In the genomic region with DNA sequence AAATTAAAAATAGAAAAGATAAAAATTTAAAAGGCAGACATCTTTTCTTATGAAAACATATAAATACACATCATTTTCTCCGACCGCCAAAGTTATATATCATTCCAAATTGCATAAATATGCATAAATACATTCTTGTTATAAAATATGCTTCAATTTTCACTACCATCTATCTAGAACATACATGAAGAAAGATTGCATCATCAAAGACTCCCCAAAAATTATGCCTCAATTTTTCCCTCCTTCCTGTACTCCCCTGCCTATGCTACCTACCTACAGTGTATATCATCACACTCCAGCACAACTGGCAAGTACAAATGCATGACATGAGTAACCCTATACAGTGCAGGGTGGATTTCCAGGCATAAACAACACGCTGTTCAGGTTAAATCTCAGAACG, we compare ENCODE assay signal across 33 cellular contexts.
"Had no signal": no experiment of that assay in that cellular context is flagged by ENCODE, and none has a peak within 500 bp of the region (broad histone marks: within the 10 kb centered on the region; RNA-seq: fewer than 3 reads in every experiment).

No MANE protein-coding gene starts in this region.

- ATAC-seq: activated CD8-positive, alpha-beta T cell treated with anti-CD3 and anti-CD28 coated beads for 36 hours; activated naive CD4-positive, alpha-beta T cell treated with anti-CD3 and anti-CD28 coated beads, Interleukin-2, amount 50 U/mL, for 72 hours; activated T-cell treated with anti-CD3 and anti-CD28 coated beads, Interleukin-2, amount 50 U/mL, for 4 hours; activated T-cell treated with anti-CD3 and anti-CD28 coated beads, Interleukin-2, amount 50 U/mL, for 72 hours; activated T-helper 17 cell treated with anti-CD3 and anti-CD28 coated beads, Interleukin-2, amount 50 U/mL, for 72 hours; body of pancreas had no signal

- FAIRE-seq: astrocyte, TTC549 had no signal

- H3K36me3 ChIP-seq: adrenal gland, brain microvascular endothelial cell, breast epithelium had no signal

- H3K9me3 ChIP-seq: adrenal gland, body of pancreas, breast epithelium had no signal

- H3K4me3 ChIP-seq: adrenal gland, body of pancreas, breast epithelium had no signal

- H3K27ac ChIP-seq: adrenal gland, body of pancreas, brain microvascular endothelial cell, breast epithelium, VCaP had no signal

- H3K4me1 ChIP-seq: adrenal gland, body of pancreas, breast epithelium had no signal

- H3K27me3 ChIP-seq: adrenal gland, body of pancreas, brain microvascular endothelial cell, breast epithelium had no signal

- DNase-seq: activated B cell treated with CpG ODN at 0.5 μM for 24 hours; activated CD4-positive, alpha-beta memory T cell treated with anti-CD3 and anti-CD28 coated beads for 36 hours; activated CD4-positive, alpha-beta T cell treated with anti-CD3 and anti-CD28 coated beads for 4 hours; activated CD4-positive, alpha-beta T cell treated with anti-CD3 and anti-CD28 coated beads, Interleukin-2, amount 10 ng/mL, durations not matched to agents 24 days and 14 days; activated CD4-positive, alpha-beta T cell treated with anti-CD3 and anti-CD28 coated beads, Interleukin-2, amount 50 U/mL, for 1 hour; activated CD4-positive, alpha-beta T cell treated with anti-CD3 and anti-CD28 coated beads, Interleukin-2, amount 50 U/mL, for 4 hours; activated CD4-positive, CD25-positive, alpha-beta regulatory T cell treated with anti-CD3 and anti-CD28 coated beads, Interleukin-2, amount 50 U/mL, for 72 hours; activated CD8-positive, alpha-beta memory T cell treated with anti-CD3 and anti-CD28 coated beads, Interleukin-2, amount 50 U/mL, for 4 hours; activated CD8-positive, alpha-beta T cell treated with anti-CD3 and anti-CD28 coated beads for 36 hours; activated effector memory CD4-positive, alpha-beta T cell treated with anti-CD3 and anti-CD28 coated beads, Interleukin-2, amount 50 U/mL, for 16 hours; activated gamma-delta T cell treated with Interleukin-2 at 50 U/mL for 16 hours; activated naive CD4-positive, alpha-beta T cell; activated naive CD4-positive, alpha-beta T cell treated with anti-CD3 and anti-CD28 coated beads for 36 hours; activated naive CD4-positive, alpha-beta T cell treated with anti-CD3 and anti-CD28 coated beads, Interleukin-2, amount 50 U/mL, for 16 hours; activated naive CD8-positive, alpha-beta T cell treated with anti-CD3 and anti-CD28 coated beads for 36 hours; activated T-cell treated with anti-CD3 and anti-CD28 coated beads for 4 hours; activated T-cell treated with anti-CD3 and anti-CD28 coated beads, Interleukin-2, amount 50 U/mL, for 1 hour; activated T-cell treated with anti-CD3 and anti-CD28 coated beads, Interleukin-2, amount 50 U/mL, for 4 hours; activated T-cell treated with anti-CD3 and anti-CD28 coated beads, Interleukin-2, amount 50 U/mL, for 72 hours; adrenal gland; amniotic stem cell; aorta; body of pancreas; brain microvascular endothelial cell; central memory CD4-positive, alpha-beta T cell; T-helper 2 cell; T-helper 9 cell had no signal
